Comparison of ENCODE assay signal across 18 cellular contexts in genomic region chr21:16213518-16213917, GRCh38.
"Had no signal": no experiment of that assay in that cellular context is flagged by ENCODE, and none has a peak within 500 bp of the region (broad histone marks: within the 10 kb centered on the region; RNA-seq: fewer than 3 reads in every experiment).

No MANE protein-coding gene starts in this region.

- H2AFZ ChIP-seq: neural progenitor cell had no signal

- DNase-seq: effector CD8-positive, alpha-beta T cell; left colon; natural killer cell; nucleus accumbens; pancreas; stimulated activated naive CD4-positive, alpha-beta T cell; stomach; substantia nigra; trophoblast cell had no signal

- H3K4me2 ChIP-seq: neural progenitor cell had no signal

- H3K4me1 ChIP-seq: breast epithelium, neural progenitor cell, pancreas had no signal

- H3K9ac ChIP-seq: neural progenitor cell had no signal

- H3K36me3 ChIP-seq: breast epithelium, neural progenitor cell, pancreas, stomach, thoracic aorta had no signal

- H3K4me1 Mint-ChIP-seq: natural killer cell had no signal

- H3K4me3 Mint-ChIP-seq: natural killer cell, neural progenitor cell had no signal

- H3K4me3 ChIP-seq: breast epithelium, neural progenitor cell, pancreas, skin epidermis, stomach, thoracic aorta had no signal

- FAIRE-seq: colon, frontal cortex, pancreas had no signal

- ATAC-seq: esophagus mucosa, left colon, natural killer cell, pancreas, sciatic nerve had no signal

- H3K9me3 ChIP-seq: breast epithelium, pancreas, stomach, thoracic aorta had no signal

- H3K27ac ChIP-seq: neural progenitor cell, pancreas, skin epidermis, thoracic aorta had no signal

- H3K27me3 ChIP-seq: breast epithelium, neural progenitor cell, pancreas, stomach had no signal

- H3K27ac Mint-ChIP-seq: natural killer cell, neural progenitor cell, progenitor cell of endocrine pancreas had no signal

- H3K36me3 Mint-ChIP-seq: natural killer cell had no signal
